In genomic region chr15:72670656-72671352, GRCh38 we compare ENCODE assay signal across 7 cellular contexts.
A peak's percentile ranks its signal among the peaks of the same experiment; 100 is the strongest.
DNase-seq lines count a peak whose midpoint lies in the region; ATAC-seq lines count a peak whose summit lies in the region.
"Not testable (repeated sequence)": the region's sequence is repeated elsewhere in the genome, so short reads cannot be mapped to it uniquely, and the experiment has no call there.

No MANE protein-coding gene starts in this region.

- H3K9me3 ChIP-seq in effector memory CD4-positive, alpha-beta T cell (ENCODE audit: control insufficient read depth, low read length), result not testable (repeated sequence)

- peak; percentile 35 for DNase-seq in NCI-H226
- peak; percentile 85 for DNase-seq in activated CD8-positive, alpha-beta memory T cell treated with anti-CD3 and anti-CD28 coated beads, Interleukin-2, amount 50 U/mL, for 48 hours
- DNase-seq in effector memory CD4-positive, alpha-beta T cell, result peak; percentile 29 to 62 (median 59)
- peak; percentile 89 for DNase-seq in left kidney (ENCODE audit: low read depth, low spot score)
- peak; percentile 32 to 73 for DNase-seq in stimulated activated CD4-positive, alpha-beta T cell treated with anti-CD3 and anti-CD28 coated beads, Interleukin-12 subunit alpha, Interleukin-12 subunit beta, amount 100 ng/mL, for 24 hours (ENCODE audit: low read depth in 2 of 2)

- H3K4me1 ChIP-seq in effector memory CD4-positive, alpha-beta T cell (ENCODE audit: control insufficient read depth, insufficient read depth, low read length, poor library complexity, severe bottlenecking), result not testable (repeated sequence)

- not testable (repeated sequence) for H3K27me3 ChIP-seq in effector memory CD4-positive, alpha-beta T cell (replicated peaks; ENCODE audit: control insufficient read depth, insufficient read depth, low read length, poor library complexity, severe bottlenecking)

- not testable (repeated sequence) for H3K27ac ChIP-seq in effector memory CD4-positive, alpha-beta T cell (ENCODE audit: insufficient read depth, low read length, poor library complexity, severe bottlenecking)

- peak; percentile 45 for ATAC-seq in GM18508 (IDR thresholded peaks at IDR 0.05; ENCODE audit: insufficient read depth, unreplicated experiment)
- ATAC-seq in HG02642 (IDR thresholded peaks at IDR 0.05; ENCODE audit: poor library complexity, unreplicated experiment), result peak; percentile 88

- not testable (repeated sequence) for H3K36me3 ChIP-seq in effector memory CD4-positive, alpha-beta T cell (ENCODE audit: control insufficient read depth, insufficient read depth, low read length)

- not testable (repeated sequence) for H3K4me3 ChIP-seq in effector memory CD4-positive, alpha-beta T cell (ENCODE audit: insufficient read depth, low read depth, low read length, poor library complexity, severe bottlenecking)

Comparison
In these comparisons a context has a peak if more than half of its experiments do, and no peak if none do; other contexts are left out.
1. DNase-seq: peak in every context shown above with its lines; median percentile 89 in left kidney; 85 in activated CD8-positive, alpha-beta memory T cell treated with anti-CD3 and anti-CD28 coated beads, Interleukin-2, amount 50 U/mL, for 48 hours; 59 in effector memory CD4-positive, alpha-beta T cell; 52 in stimulated activated CD4-positive, alpha-beta T cell treated with anti-CD3 and anti-CD28 coated beads, Interleukin-12 subunit alpha, Interleukin-12 subunit beta, amount 100 ng/mL, for 24 hours; 35 in NCI-H226.